8 cellular contexts compared by ENCODE assay signal in genomic region chr13:19864339-19865309, GRCh38. TPM values are rescaled to one million over a fixed set of nuclear protein-coding genes. Genes with fewer than 3 reads are reported as not detected.
DNase-seq lines count a peak whose midpoint lies in the region; ATAC-seq and TF ChIP-seq lines count a peak whose summit lies in the region.

No MANE protein-coding gene starts in this region.

- H3K27ac ChIP-seq in KMS-11 (peak overlapping the region; percentile 100), osteoblast (ENCODE audit: low read depth, low read length) (peak overlapping the region; percentile 84), thoracic aorta (peak overlapping the region; percentile 89 to 99)

- peaks cover 15% of the 10 kb centered on the region for H3K4me1 ChIP-seq in KMS-11 (ENCODE audit: low read depth, poor library complexity, severe bottlenecking)
- H3K4me1 ChIP-seq in osteoblast (ENCODE audit: insufficient read depth, low read length): peaks cover 18% of the 10 kb centered on the region
- H3K4me1 ChIP-seq in thoracic aorta (ENCODE audit: control insufficient read depth in 1 of 2, low read depth in 2 of 2): peaks cover 16 to 22% of the 10 kb centered on the region in 2 donors

- H3K4me2 ChIP-seq in KMS-11 (peak overlapping the region; percentile 50), osteoblast (ENCODE audit: insufficient read depth, low read length) (peak overlapping the region; percentile 66)

- ATAC-seq in GM21576 (IDR thresholded peaks at IDR 0.05; ENCODE audit: unreplicated experiment): peak; percentile 13
- no peak for ATAC-seq in thoracic aorta (ENCODE audit: insufficient number of reproducible peaks, low FRiP score, low read depth)

- H3K36me3 Mint-ChIP-seq in glutamatergic neuron (ENCODE audit: unreplicated experiment): peaks cover 4% of the 10 kb centered on the region

- peak overlapping the region; percentile 95 for H3K9ac ChIP-seq in KMS-11

- TF ChIP-seq CTCF in KMS-11 (conservative IDR thresholded peaks at IDR 0.05; ENCODE audit: low read depth, low read length) (peak; percentile 75), glutamatergic neuron (IDR thresholded peaks at IDR 0.05; ENCODE audit: partially characterized antibody, unreplicated experiment) (peak; percentile 90), osteoblast (IDR thresholded peaks at IDR 0.05; ENCODE audit: extremely low read depth, low read depth, low read length) (peak; percentile 62), thoracic aorta (IDR thresholded peaks at IDR 0.05) (peak; percentile 85)

- H3K27me3 Mint-ChIP-seq in glutamatergic neuron (ENCODE audit: unreplicated experiment): peaks cover 12% of the 10 kb centered on the region

- H3K36me3 ChIP-seq in KMS-11 (ENCODE audit: insufficient read depth) (no peaks in the 10 kb centered on the region), osteoblast (ENCODE audit: insufficient read depth, low read length) (no peaks in the 10 kb centered on the region), thoracic aorta (no peaks in the 10 kb centered on the region)

- no peaks in the 10 kb centered on the region for H4K20me1 ChIP-seq in KMS-11 (ENCODE audit: insufficient read depth)
- peaks cover 19% of the 10 kb centered on the region for H4K20me1 ChIP-seq in osteoblast (ENCODE audit: insufficient read depth, low read length)

- H3K27me3 ChIP-seq in KMS-11 (ENCODE audit: insufficient read depth, low read depth) (no peaks in the 10 kb centered on the region), osteoblast (ENCODE audit: insufficient read depth, low read length) (no peaks in the 10 kb centered on the region), thoracic aorta (replicated peaks; ENCODE audit: insufficient read depth) (no peaks in the 10 kb centered on the region)

- H2AFZ ChIP-seq in KMS-11 (ENCODE audit: low read depth) (peak overlapping the region; percentile 46), osteoblast (ENCODE audit: low read length) (peak overlapping the region; percentile 95)

- peaks cover 12% of the 10 kb centered on the region for H3K4me1 Mint-ChIP-seq in glutamatergic neuron (ENCODE audit: low read depth, unreplicated experiment)

- DNase-seq in Daoy (ENCODE audit: low read depth) (peak; percentile 67), SHP77 (lab: John Stamatoyannopoulos, UW) (peak; percentile 59 to 60), glutamatergic neuron (peak; percentile 74), osteoblast (ENCODE audit: insufficient read length, low spot score, missing footprints) (peak; percentile 88), thoracic aorta (ENCODE audit: low spot score) (no peak)
- peak; percentile 74 for DNase-seq in activated naive CD4-positive, alpha-beta T cell treated with anti-CD3 and anti-CD28 coated beads, Interleukin-2, amount 50 U/mL, for 16 hours

- H3K9me3 Mint-ChIP-seq in glutamatergic neuron (ENCODE audit: unreplicated experiment): peaks cover 21% of the 10 kb centered on the region

- no peak overlapping the region for H3K4me3 ChIP-seq in KMS-11 (IDR thresholded peaks at IDR 0.05; ENCODE audit: insufficient read depth, low read depth, low read length)
- H3K4me3 ChIP-seq in osteoblast (ENCODE audit: insufficient read depth, low read length): peak overlapping the region; percentile 98
- H3K4me3 ChIP-seq in thoracic aorta: peak overlapping the region; percentile 76

- H3K27ac Mint-ChIP-seq in glutamatergic neuron (ENCODE audit: unreplicated experiment): peak overlapping the region; percentile 98

- peaks cover 29% of the 10 kb centered on the region; the same call in 1 of the 2 replicates for H3K79me2 ChIP-seq in KMS-11 (ENCODE audit: insufficient read depth, low read depth)
- peaks cover 36% of the 10 kb centered on the region for H3K79me2 ChIP-seq in osteoblast (ENCODE audit: insufficient read depth, low read length)

- H3K4me3 Mint-ChIP-seq in glutamatergic neuron (ENCODE audit: unreplicated experiment): peak overlapping the region; percentile 94

- no peaks in the 10 kb centered on the region for H3K9me3 ChIP-seq in osteoblast (ENCODE audit: low read depth, low read length)
- no peaks in the 10 kb centered on the region for H3K9me3 ChIP-seq in thoracic aorta

RNA-seq across cellular contexts. Expression of gene ZMYM5, which starts 1.2 kb away (rescaled TPM):
- 4.4 and 9.4 TPM in 2 replicates for total RNA-seq in Daoy (2014; rRNA removed; shearing (Covaris generic))
- 20.1 TPM for total RNA-seq in glutamatergic neuron (ENCODE audit: unreplicated experiment)
- total RNA-seq in osteoblast: 21.8 and 22.8 TPM in 2 replicates
- total RNA-seq in thoracic aorta: 10 to 100 TPM; 15.2 to 19.2 TPM
